In genomic region chr15:67935244-67935643, GRCh38 we compare ENCODE assay signal across 24 cellular contexts.
DNase-seq lines count a peak whose midpoint lies in the region; ATAC-seq, FAIRE-seq and TF ChIP-seq lines count a peak whose summit lies in the region.
"Had no signal": no experiment of that assay in that cellular context is flagged by ENCODE, and none has a peak within 500 bp of the region (broad histone marks: within the 10 kb centered on the region; RNA-seq: fewer than 3 reads in every experiment).

No MANE protein-coding gene starts in this region.

- TF ChIP-seq CTCF in right atrium auricular region (IDR thresholded peaks at IDR 0.05) (no peak), WERI-Rb-1 (IDR thresholded peaks at IDR 0.05; ENCODE audit: low read depth, low read length) (0 out of 2 replicates have a peak, but pooled peaks have one; percentile 22), left ventricle myocardium inferior (IDR thresholded peaks at IDR 0.05; ENCODE audit: borderline replicate concordance) (no peak), thyroid gland (IDR thresholded peaks at IDR 0.05) (peak in 3 of 6 experiments; percentile 20 to 34 (median 30))

- no peak for FAIRE-seq in urothelium cell line (lab: Jason Lieb, UNC)
- FAIRE-seq: GM12892, RCC 7860 had no signal

- TF ChIP-seq POLR2A in thyroid gland (IDR thresholded peaks at IDR 0.05), result no peak

- peaks cover 0 to 12% of the 10 kb centered on the region in 2 donors for H3K4me1 ChIP-seq in right atrium auricular region
- H3K4me1 ChIP-seq in left ventricle myocardium inferior, result peaks cover 15% of the 10 kb centered on the region
- H3K4me1 ChIP-seq in thyroid gland, result peaks cover 13 to 29% of the 10 kb centered on the region in 2 donors

- H3K36me3 ChIP-seq in right atrium auricular region, result no peaks in the 10 kb centered on the region
- H3K36me3 ChIP-seq in WERI-Rb-1, result no peaks in the 10 kb centered on the region
- no peaks in the 10 kb centered on the region for H3K36me3 ChIP-seq in left ventricle myocardium inferior
- H3K36me3 ChIP-seq in thyroid gland, result no peaks in the 10 kb centered on the region

- H3K27ac ChIP-seq in right atrium auricular region (peak overlapping the region in 1 of 2 donors; percentile 41), WERI-Rb-1 (peak overlapping the region; percentile 85), left ventricle myocardium inferior (replicated peaks) (peak overlapping the region; percentile 59), thyroid gland (peak overlapping the region; percentile 44 to 60 (median 53))
- H3K27ac ChIP-seq: HL-60 had no signal

- CTCF ChIA-PET in HEK293T (lab: Yijun Ruan, JAX), result interaction anchor here (1.3 kb wide), 1 partner anchor 10 kb away, joined by 8 read pairs; no protein-coding TSS in a partner anchor

- POLR2A ChIA-PET in HEK293T (lab: Yijun Ruan, JAX), result no interaction called here

- intact Hi-C loops in Right ventricle myocardium superior (cut with DNase I) (no loop called here), left ventricle myocardium inferior (cut with micrococcal nuclease) (no loop called here), thyroid gland (cut with DNase I) (loop anchor here (10.0 kb wide), 1 partner anchor 60 kb away; no protein-coding TSS in a partner anchor)

- peaks cover 0 to 5% of the 10 kb centered on the region in 2 donors for H3K9me3 ChIP-seq in right atrium auricular region
- peaks cover 13% of the 10 kb centered on the region for H3K9me3 ChIP-seq in WERI-Rb-1 (ENCODE audit: severe bottlenecking)
- no peaks in the 10 kb centered on the region for H3K9me3 ChIP-seq in left ventricle myocardium inferior (replicated peaks)
- no peaks in the 10 kb centered on the region for H3K9me3 ChIP-seq in thyroid gland

- peak; percentile 65 for ATAC-seq in Right ventricle myocardium superior (ENCODE audit: poor library complexity)

- DNase-seq in Right ventricle myocardium superior (no peak), right atrium auricular region (ENCODE audit: low spot score) (no peak), WERI-Rb-1 (no peak), left ventricle myocardium inferior (no peak), thyroid gland (peak; percentile 50 to 59), HEK293T (ENCODE audit: extremely low spot score) (no peak), urothelium cell line (ENCODE audit: low spot score) (no peak), CD1c-positive myeloid dendritic cell (ENCODE audit: extremely low spot score) (no peak)
- DNase-seq: 8988T; AML-193; C1 segment of cervical spinal cord; Calu3; CD8-positive, alpha-beta memory T cell; DMS153; KBM-7; NCI-H1092 treated with DMSO at 0.1 percent for 48 hours; NCI-H146; NCI-H2029; NCI-H2227 treated with DMSO at 0.1 percent for 48 hours; NCI-H510A; NCI-H748 treated with DMSO at 0.1 percent for 48 hours had no signal

- no peak overlapping the region for H3K4me3 ChIP-seq in right atrium auricular region
- H3K4me3 ChIP-seq in WERI-Rb-1 (ENCODE audit: low read depth, low read length), result no peak overlapping the region
- H3K4me3 ChIP-seq in left ventricle myocardium inferior, result no peak overlapping the region
- no peak overlapping the region for H3K4me3 ChIP-seq in thyroid gland (replicated peaks in 1 of 3)

- no peaks in the 10 kb centered on the region for H3K27me3 ChIP-seq in right atrium auricular region
- no peaks in the 10 kb centered on the region for H3K27me3 ChIP-seq in WERI-Rb-1 (ENCODE audit: insufficient read depth, low read depth, severe bottlenecking)
- H3K27me3 ChIP-seq in left ventricle myocardium inferior (ENCODE audit: low read depth), result no peaks in the 10 kb centered on the region
- no peaks in the 10 kb centered on the region for H3K27me3 ChIP-seq in thyroid gland

TF ChIP-seq in HEK293T, 16 proteins besides CTCF, POLR2A, EP300 and RAD21:
- no peak for TF ChIP-seq ZNF384 (IDR thresholded peaks at IDR 0.05)
- TF ChIP-seq FOXA1 (IDR thresholded peaks at IDR 0.05), result no peak
- TF ChIP-seq L3MBTL2 (conservative IDR thresholded peaks at IDR 0.05), result no peak
- TF ChIP-seq ARNT (IDR thresholded peaks at IDR 0.05), result no peak
- TF ChIP-seq FOXM1 (IDR thresholded peaks at IDR 0.05; ENCODE audit: borderline replicate concordance), result no peak
- no peak for TF ChIP-seq SUZ12 (IDR thresholded peaks at IDR 0.05)
- no peak for TF ChIP-seq TARDBP (IDR thresholded peaks at IDR 0.05)
- no peak for TF ChIP-seq NFRKB (IDR thresholded peaks at IDR 0.05)
- TF ChIP-seq SP1 (IDR thresholded peaks at IDR 0.05), result no peak
- no peak for TF ChIP-seq HDGF (IDR thresholded peaks at IDR 0.05; ENCODE audit: borderline replicate concordance)
TF ChIP-seq in HEK293T: peak in this region for 0.

Comparison
In these comparisons a context has a peak if more than half of its experiments do, and no peak if none do; other contexts are left out.
1. DNase-seq: peak in thyroid gland (2 of 2); none in Right ventricle myocardium superior (single experiment), right atrium auricular region (single experiment), WERI-Rb-1 (single experiment), left ventricle myocardium inferior (single experiment), HEK293T (single experiment), urothelium cell line (single experiment) and CD1c-positive myeloid dendritic cell (single experiment).